In the genomic region with DNA sequence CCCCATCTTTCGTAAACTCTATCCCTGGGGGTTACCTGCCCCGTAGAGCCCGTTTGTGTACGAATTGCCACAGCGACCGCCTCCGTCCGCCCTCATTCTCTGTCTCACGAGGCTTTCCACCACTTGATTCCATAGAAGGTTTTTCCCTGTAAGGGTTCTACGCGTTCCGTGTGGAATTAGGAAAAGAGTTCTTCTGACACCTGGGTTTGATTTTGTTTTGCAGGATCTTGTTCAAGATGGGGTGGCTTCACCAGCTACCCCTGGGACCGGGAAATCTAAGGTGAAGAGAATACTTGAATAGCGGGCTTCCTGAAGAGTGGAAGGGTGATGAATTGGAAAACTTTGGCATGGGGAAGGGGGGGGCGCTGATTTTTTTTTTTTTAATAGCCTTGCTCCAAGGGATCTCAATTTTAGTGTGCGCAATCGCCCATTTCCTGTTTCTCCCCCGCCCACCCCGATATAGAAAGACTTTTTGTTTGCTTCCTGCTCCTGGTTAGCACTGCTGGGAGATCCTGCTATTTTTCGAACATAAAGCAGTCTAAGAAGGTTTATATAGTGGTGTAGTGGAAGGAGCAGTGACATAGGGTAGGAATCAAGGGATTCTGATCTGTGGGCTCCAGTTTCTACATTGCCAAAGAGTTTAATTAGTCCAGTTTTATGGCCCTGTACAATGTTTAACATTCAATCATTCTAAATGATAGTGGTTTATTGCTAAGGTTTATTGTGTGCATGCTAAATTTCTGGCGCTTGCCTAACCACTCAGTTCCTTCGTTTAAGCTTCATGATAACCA, we compare ENCODE assay signal across 8 cellular contexts. TPM values are rescaled to one million over a fixed set of nuclear protein-coding genes. Genes with fewer than 3 reads are reported as not detected.
DNase-seq lines count a peak whose midpoint lies in the region; ATAC-seq and TF ChIP-seq lines count a peak whose summit lies in the region.

No MANE protein-coding gene starts in this region.

- H2AFZ ChIP-seq in HCT116 (ENCODE audit: low read depth, low read length, poor library complexity, severe bottlenecking): peak overlapping the region; percentile 87

- TSS peak; percentile 72 for BruUV-seq in HCT116 (replicated peaks; lab: Mats Ljungman, UMichigan)

- H3K27ac ChIP-seq in HCT116 (ENCODE audit: low read depth, low read length) (peak overlapping the region; percentile 75), epithelial cell of prostate (peak overlapping the region; percentile 72), uterus (peak overlapping the region; percentile 81 to 87)

- no peaks in the 10 kb centered on the region for H3K9me3 ChIP-seq in HCT116 (ENCODE audit: control insufficient read depth in 1 of 2, insufficient read depth in 1 of 2, low read depth in 1 of 2, low read length in 2 of 2)
- H3K9me3 ChIP-seq in uterus: no peaks in the 10 kb centered on the region

- H4K20me1 ChIP-seq in HCT116 (ENCODE audit: insufficient read depth): no peaks in the 10 kb centered on the region

- H3K9ac ChIP-seq in HCT116 (ENCODE audit: low read length): peak overlapping the region; percentile 83

- H3K4me3 ChIP-seq in HCT116 (replicated peaks in 1 of 2; ENCODE audit: low read depth in 1 of 2, low read length in 2 of 2) (peak overlapping the region; percentile 96 to 98), uterus (peak overlapping the region; percentile 72 to 84)

- H3K4me1 ChIP-seq in HCT116 (ENCODE audit: control insufficient read depth in 1 of 2, insufficient read depth in 2 of 2, low read length in 2 of 2) (peaks cover 5 to 12% of the 10 kb centered on the region in 2 experiments; a peak in 3 of 4 replicates), uterus (peaks cover 0 to 6% of the 10 kb centered on the region in 2 donors)

- H3K4me1 Mint-ChIP-seq in WTC11: peaks cover 24% of the 10 kb centered on the region

- no peaks in the 10 kb centered on the region for H3K27me3 Mint-ChIP-seq in WTC11 (ENCODE audit: low read depth)

- peak overlapping the region; percentile 94 for H3K4me3 Mint-ChIP-seq in WTC11

- DNase-seq in NCI-H2107 treated with DMSO at 0.1 percent for 48 hours (lab: John Stamatoyannopoulos, UW; ENCODE audit: unreplicated experiment): peak; percentile 48
- no peak for DNase-seq in NCI-H2107 (lab: John Stamatoyannopoulos, UW)
- peak; percentile 26 for DNase-seq in HCT116 (ENCODE audit: low read depth, low spot score)
- DNase-seq in NAMALWA (ENCODE audit: low spot score): peak; percentile 47
- no peak for DNase-seq in WTC11 (ENCODE audit: low spot score)
- DNase-seq in epithelial cell of prostate (ENCODE audit: low read depth, low spot score): no peak
- peak; percentile 17 for DNase-seq in myocyte (ENCODE audit: low read depth)
- no peak for DNase-seq in uterus

- CTCF ChIA-PET in HCT116 (lab: Charles Lee) (no interaction called here), WTC11 (lab: Charles Lee) (interaction anchor here (0.8 kb wide), 1 partner anchor 67 kb away, joined by 3 read pairs; no protein-coding TSS in a partner anchor)

- POLR2A ChIA-PET in HCT116 (lab: Charles Lee): interaction anchor here (0.8 kb wide), 1 partner anchor 84 kb away, joined by 5 read pairs; no protein-coding TSS in a partner anchor
- POLR2A ChIA-PET in WTC11 (lab: Charles Lee): interaction anchor here (0.5 to 1.2 kb wide), 4 partner anchors 47 to 1867 kb away, joined by 4 to 5 read pairs (median 4); a partner anchor contains a TSS

- RAD21 ChIA-PET in HCT116 (lab: Charles Lee; ENCODE audit: low non-redundant PET in 1 of 2, low total read pairs in 2 of 2, uncharacterized antibody in 2 of 2, unreplicated experiment in 2 of 2): no interaction called here

- intact Hi-C loops in HCT116 (cut with micrococcal nuclease): loop anchor here (10.0 kb wide), 1 partner anchor 75 kb away; no protein-coding TSS in a partner anchor
- intact Hi-C loops in uterus (cut with DNase I; ENCODE audit: low total_unique reads): no loop called here

- TF ChIP-seq POLR2A in HCT116 (IDR thresholded peaks at IDR 0.05; ENCODE audit: borderline replicate concordance, extremely low read depth, insufficient read depth, insufficient read length) (no peak), uterus (IDR thresholded peaks at IDR 0.05) (no peak)

- ATAC-seq in HCT116 (peak; percentile 63), WTC11 (peak; percentile 23)

- H3K79me2 ChIP-seq in HCT116 (ENCODE audit: insufficient read depth, low read length): peaks cover 13% of the 10 kb centered on the region

- peaks cover 3% of the 10 kb centered on the region for H3K9me3 Mint-ChIP-seq in WTC11

- no peak for TF ChIP-seq CTCF in HCT116 (IDR thresholded peaks at IDR 0.05 in 2 of 3, conservative IDR thresholded peaks at IDR 0.05 in 1 of 3; ENCODE audit: borderline replicate concordance in 1 of 3, insufficient read depth in 1 of 3, low read depth in 2 of 3, low read length in 2 of 3)
- no peak for TF ChIP-seq CTCF in WTC11 (IDR thresholded peaks at IDR 0.05)
- no peak for TF ChIP-seq CTCF in uterus (IDR thresholded peaks at IDR 0.05)

- peaks cover 11 to 13% of the 10 kb centered on the region in 2 experiments; a peak in 2 of 4 replicates for H3K36me3 ChIP-seq in HCT116 (ENCODE audit: control insufficient read depth in 1 of 2, insufficient read depth in 2 of 2, low read length in 2 of 2)
- no peaks in the 10 kb centered on the region for H3K36me3 ChIP-seq in uterus

- no peaks in the 10 kb centered on the region for H3K9me2 ChIP-seq in HCT116 (ENCODE audit: insufficient read depth)

- H3K27ac Mint-ChIP-seq in WTC11: peak overlapping the region; percentile 99

- H3K36me3 Mint-ChIP-seq in WTC11: peaks cover 36% of the 10 kb centered on the region

- no peak for TF ChIP-seq RAD21 in HCT116 (IDR thresholded peaks at IDR 0.05; ENCODE audit: low read depth)

- peak overlapping the region; percentile 82 for H3K4me2 ChIP-seq in HCT116 (ENCODE audit: low read length)

- H3K27me3 ChIP-seq in HCT116 (ENCODE audit: insufficient read depth, low read length) (no peaks in the 10 kb centered on the region), uterus (no peaks in the 10 kb centered on the region)

TF ChIP-seq in HCT116, 20 proteins besides CTCF, POLR2A, EP300 and RAD21:
- peak; percentile 33 for TF ChIP-seq ELF1 (IDR thresholded peaks at IDR 0.05; ENCODE audit: borderline replicate concordance, low read depth)
- TF ChIP-seq, protein P1, sequence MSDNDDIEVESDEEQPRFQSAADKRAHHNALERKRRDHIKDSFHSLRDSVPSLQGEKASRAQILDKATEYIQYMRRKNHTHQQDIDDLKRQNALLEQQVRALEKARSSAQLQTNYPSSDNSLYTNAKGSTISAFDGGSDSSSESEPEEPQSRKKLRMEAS (IDR thresholded peaks at IDR 0.05): no peak
- TF ChIP-seq EZH2 (IDR thresholded peaks at IDR 0.05): no peak
- peak; percentile 3; the same call in 1 of the 2 replicates for TF ChIP-seq ZFX (IDR thresholded peaks at IDR 0.05)

TF ChIP-seq in WTC11, 78 proteins besides CTCF, POLR2A, EP300 and RAD21 (continues in another document):
- TF ChIP-seq ZNF671 (CRISPR knock-in tag; IDR thresholded peaks at IDR 0.05) (no peak), TEAD1 (CRISPR knock-in tag; IDR thresholded peaks at IDR 0.05) (no peak), SOX15 (CRISPR knock-in tag; IDR thresholded peaks at IDR 0.05) (no peak), ELF4 (CRISPR knock-in tag; IDR thresholded peaks at IDR 0.05; ENCODE audit: low read depth) (no peak), NFYB (CRISPR knock-in tag; conservative IDR thresholded peaks at IDR 0.05; ENCODE audit: low read depth) (no peak), FOXJ3 (CRISPR knock-in tag; IDR thresholded peaks at IDR 0.05; ENCODE audit: borderline replicate concordance) (no peak), JAZF1 (CRISPR knock-in tag; IDR thresholded peaks at IDR 0.05) (no peak), SMAD4 (CRISPR knock-in tag; IDR thresholded peaks at IDR 0.05) (no peak)
- TF ChIP-seq, protein P2, sequence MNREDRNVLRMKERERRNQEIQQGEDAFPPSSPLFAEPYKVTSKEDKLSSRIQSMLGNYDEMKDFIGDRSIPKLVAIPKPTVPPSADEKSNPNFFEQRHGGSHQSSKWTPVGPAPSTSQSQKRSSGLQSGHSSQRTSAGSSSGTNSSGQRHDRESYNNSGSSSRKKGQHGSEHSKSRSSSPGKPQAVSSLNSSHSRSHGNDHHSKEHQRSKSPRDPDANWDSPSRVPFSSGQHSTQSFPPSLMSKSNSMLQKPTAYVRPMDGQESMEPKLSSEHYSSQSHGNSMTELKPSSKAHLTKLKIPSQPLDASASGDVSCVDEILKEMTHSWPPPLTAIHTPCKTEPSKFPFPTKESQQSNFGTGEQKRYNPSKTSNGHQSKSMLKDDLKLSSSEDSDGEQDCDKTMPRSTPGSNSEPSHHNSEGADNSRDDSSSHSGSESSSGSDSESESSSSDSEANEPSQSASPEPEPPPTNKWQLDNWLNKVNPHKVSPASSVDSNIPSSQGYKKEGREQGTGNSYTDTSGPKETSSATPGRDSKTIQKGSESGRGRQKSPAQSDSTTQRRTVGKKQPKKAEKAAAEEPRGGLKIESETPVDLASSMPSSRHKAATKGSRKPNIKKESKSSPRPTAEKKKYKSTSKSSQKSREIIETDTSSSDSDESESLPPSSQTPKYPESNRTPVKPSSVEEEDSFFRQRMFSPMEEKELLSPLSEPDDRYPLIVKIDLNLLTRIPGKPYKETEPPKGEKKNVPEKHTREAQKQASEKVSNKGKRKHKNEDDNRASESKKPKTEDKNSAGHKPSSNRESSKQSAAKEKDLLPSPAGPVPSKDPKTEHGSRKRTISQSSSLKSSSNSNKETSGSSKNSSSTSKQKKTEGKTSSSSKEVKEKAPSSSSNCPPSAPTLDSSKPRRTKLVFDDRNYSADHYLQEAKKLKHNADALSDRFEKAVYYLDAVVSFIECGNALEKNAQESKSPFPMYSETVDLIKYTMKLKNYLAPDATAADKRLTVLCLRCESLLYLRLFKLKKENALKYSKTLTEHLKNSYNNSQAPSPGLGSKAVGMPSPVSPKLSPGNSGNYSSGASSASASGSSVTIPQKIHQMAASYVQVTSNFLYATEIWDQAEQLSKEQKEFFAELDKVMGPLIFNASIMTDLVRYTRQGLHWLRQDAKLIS (CRISPR knock-in tag; IDR thresholded peaks at IDR 0.05; ENCODE audit: borderline replicate concordance): no peak
- TF ChIP-seq, protein P3, sequence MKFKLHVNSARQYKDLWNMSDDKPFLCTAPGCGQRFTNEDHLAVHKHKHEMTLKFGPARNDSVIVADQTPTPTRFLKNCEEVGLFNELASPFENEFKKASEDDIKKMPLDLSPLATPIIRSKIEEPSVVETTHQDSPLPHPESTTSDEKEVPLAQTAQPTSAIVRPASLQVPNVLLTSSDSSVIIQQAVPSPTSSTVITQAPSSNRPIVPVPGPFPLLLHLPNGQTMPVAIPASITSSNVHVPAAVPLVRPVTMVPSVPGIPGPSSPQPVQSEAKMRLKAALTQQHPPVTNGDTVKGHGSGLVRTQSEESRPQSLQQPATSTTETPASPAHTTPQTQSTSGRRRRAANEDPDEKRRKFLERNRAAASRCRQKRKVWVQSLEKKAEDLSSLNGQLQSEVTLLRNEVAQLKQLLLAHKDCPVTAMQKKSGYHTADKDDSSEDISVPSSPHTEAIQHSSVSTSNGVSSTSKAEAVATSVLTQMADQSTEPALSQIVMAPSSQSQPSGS (CRISPR knock-in tag; IDR thresholded peaks at IDR 0.05; ENCODE audit: borderline replicate concordance, low read depth): no peak

RNA-seq across cellular contexts. Expression of a gene that starts 0.6 kb away (rescaled TPM):
- total RNA-seq in HCT116 (2021; ENCODE audit: unreplicated experiment): 28.2 TPM
- 4.5 and 5.6 TPM in 2 replicates for polyA plus RNA-seq in HCT116 (2012)
- total RNA-seq in WTC11 (2021): 45.1 to 66.5 TPM (median 48.0 TPM) in 3 replicates
- total RNA-seq in myocyte: 17.9 and 21.9 TPM in 2 replicates
- 7.5 TPM for polyA plus RNA-seq in myocyte (2012)
- 10 to 100 TPM; 30.3 to 79.4 (median 57.7) TPM for total RNA-seq in uterus

Comparison
In these comparisons a context has a peak if more than half of its experiments do, and no peak if none do; other contexts are left out.
1. DNase-seq: peak in NCI-H2107 treated with DMSO at 0.1 percent for 48 hours (single experiment), HCT116 (single experiment), NAMALWA (single experiment) and myocyte (single experiment); none in NCI-H2107 (single experiment), WTC11 (single experiment), epithelial cell of prostate (single experiment) and uterus (0 of 2).
2. Peak in every context shown above with its lines, with median percentiles within 50 percentile points of each other: H3K27ac ChIP-seq.